In genomic region chr5:32506809-32507208, GRCh38 we compare ENCODE assay signal across 11 cellular contexts.
DNase-seq lines count a peak whose midpoint lies in the region; ATAC-seq and TF ChIP-seq lines count a peak whose summit lies in the region.
"Had no signal": no experiment of that assay in that cellular context is flagged by ENCODE, and none has a peak within 500 bp of the region (broad histone marks: within the 10 kb centered on the region; RNA-seq: fewer than 3 reads in every experiment).

No MANE protein-coding gene starts in this region.

- H3K4me3 ChIP-seq in left lung, result no peak overlapping the region
- H3K4me3 ChIP-seq in vagina, result no peak overlapping the region
- no peak overlapping the region for H3K4me3 ChIP-seq in brain microvascular endothelial cell (ENCODE audit: low read depth, low read length)

- no peak overlapping the region for H3K27ac ChIP-seq in left lung
- H3K27ac ChIP-seq in vagina, result peak overlapping the region; percentile 66
- no peak overlapping the region for H3K27ac ChIP-seq in brain microvascular endothelial cell

- in situ Hi-C loops in brain microvascular endothelial cell (cut with HindIII; ENCODE audit: low pct_ligation_motif_present, low sequenced_read_pairs), result no loop called here

- TF ChIP-seq POLR2A in vagina (IDR thresholded peaks at IDR 0.05), result no peak

- DNase-seq in Right ventricle myocardium superior (no peak), Right ventricle myocardium inferior (ENCODE audit: missing footprints) (no peak), astrocyte of the hippocampus (ENCODE audit: low read depth, low spot score) (peak; percentile 67), left lung (no peak), vagina (ENCODE audit: extremely low spot score in 2 of 2) (no peak), NCI-H1417 treated with DMSO at 0.1 percent for 48 hours (lab: John Stamatoyannopoulos, UW) (no peak), brain microvascular endothelial cell (no peak), SW480 (ENCODE audit: low spot score) (no peak)
- DNase-seq: cerebellar nuclear complex, DND-41 had no signal

- ATAC-seq in Right ventricle myocardium superior (ENCODE audit: poor library complexity), result peak; percentile 20
- no peak for ATAC-seq in Right ventricle myocardium inferior
- peak; percentile 38 for ATAC-seq in left lung
- ATAC-seq: WTC11 had no signal

- no peaks in the 10 kb centered on the region for H3K9me3 ChIP-seq in left lung
- no peaks in the 10 kb centered on the region for H3K9me3 ChIP-seq in vagina

- peaks cover 0 to 16% of the 10 kb centered on the region in 2 donors for H3K4me1 ChIP-seq in left lung
- peaks cover 43% of the 10 kb centered on the region for H3K4me1 ChIP-seq in vagina

- H3K36me3 ChIP-seq in left lung (no peaks in the 10 kb centered on the region), vagina (no peaks in the 10 kb centered on the region), brain microvascular endothelial cell (replicated peaks) (no peaks in the 10 kb centered on the region)

- peaks cover 0 to 33% of the 10 kb centered on the region in 2 donors for H3K27me3 ChIP-seq in left lung
- no peaks in the 10 kb centered on the region for H3K27me3 ChIP-seq in vagina
- H3K27me3 ChIP-seq in brain microvascular endothelial cell (replicated peaks), result no peaks in the 10 kb centered on the region

- intact Hi-C loops in Right ventricle myocardium superior (cut with DNase I) (no loop called here), Right ventricle myocardium inferior (cut with DNase I) (no loop called here), left lung (cut with DNase I) (no loop called here), vagina (cut with DNase I) (no loop called here)

- no peak for TF ChIP-seq CTCF in left lung (IDR thresholded peaks at IDR 0.05)
- TF ChIP-seq CTCF in vagina (IDR thresholded peaks at IDR 0.05), result no peak
- no peak for TF ChIP-seq CTCF in brain microvascular endothelial cell (IDR thresholded peaks at IDR 0.05; ENCODE audit: low read depth, low read length, missing control alignments)
